11 cellular contexts compared by ENCODE assay signal in the genomic region with DNA sequence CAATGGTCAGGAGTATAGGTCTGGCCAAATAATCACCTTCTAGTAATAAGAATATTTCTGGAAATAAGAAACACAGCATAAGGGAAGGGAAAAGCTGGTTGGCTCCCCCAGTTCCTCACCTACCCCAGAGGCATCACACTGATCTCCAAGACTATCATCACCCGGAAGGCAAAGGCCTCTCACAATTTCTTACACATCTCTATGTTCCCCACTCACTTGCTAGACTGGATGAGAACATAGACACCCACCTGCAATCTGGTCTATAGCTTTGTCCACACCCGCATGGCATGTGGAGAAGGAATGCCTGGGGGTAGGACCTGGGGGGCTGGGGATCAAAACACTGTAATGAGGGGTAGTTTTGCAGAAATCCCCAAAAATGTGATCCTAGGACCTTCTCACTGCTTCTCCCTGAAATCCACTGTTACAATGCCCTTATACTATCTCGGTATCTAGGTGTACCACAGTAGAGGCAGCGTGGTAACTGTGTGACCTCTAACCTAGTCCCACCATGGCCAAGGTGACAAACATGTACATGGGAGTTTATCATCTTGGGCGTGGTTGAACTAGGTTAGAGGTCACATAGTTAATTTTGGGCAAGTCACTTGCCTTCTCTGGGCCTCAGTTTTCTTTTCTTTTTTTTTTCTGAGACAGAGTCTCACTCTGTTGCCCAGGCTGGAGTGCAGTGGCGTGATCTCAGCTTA. TPM values are rescaled to one million over a fixed set of nuclear protein-coding genes. Genes with fewer than 3 reads are reported as not detected.
DNase-seq lines count a peak whose midpoint lies in the region; ATAC-seq, FAIRE-seq and TF ChIP-seq lines count a peak whose summit lies in the region.
"Had no signal": no experiment of that assay in that cellular context is flagged by ENCODE, and none has a peak within 500 bp of the region (broad histone marks: within the 10 kb centered on the region; RNA-seq: fewer than 3 reads in every experiment).

No MANE protein-coding gene starts in this region.

- no peak for TF ChIP-seq CTCF in K562 (IDR thresholded peaks at IDR 0.05 in 2 of 3, conservative IDR thresholded peaks at IDR 0.05 in 1 of 3; ENCODE audit: insufficient read depth in 2 of 3, low read depth in 1 of 3, low read length in 3 of 3)
- no peak for TF ChIP-seq CTCF in sigmoid colon (IDR thresholded peaks at IDR 0.05)

- 34% methylated on average over 5 of the region's 6 CpGs for WGBS in K562 (ENCODE audit: insufficient coverage, low coverage, missing lambda C conversion rate)
- 75 to 80% methylated on average over 6 of the region's 6 CpGs for WGBS in sigmoid colon, 2 donors

- H3K27me3 ChIP-seq in K562 (ENCODE audit: control insufficient read depth in 2 of 2, insufficient read depth in 2 of 2, low read length in 2 of 2) (no peaks in the 10 kb centered on the region), sigmoid colon (no peaks in the 10 kb centered on the region)
- H3K27me3 ChIP-seq: breast epithelium had no signal

- H2AFZ ChIP-seq in K562 (ENCODE audit: low read depth, low read length): peak overlapping the region; percentile 67

- H3K4me1 ChIP-seq in K562 (replicated peaks in 1 of 2; ENCODE audit: control insufficient read depth in 2 of 2, insufficient read depth in 2 of 2, low read length in 2 of 2) (peaks cover 11 to 20% of the 10 kb centered on the region in 2 experiments), sigmoid colon (peaks cover 0 to 22% (median 15%) of the 10 kb centered on the region in 4 donors)
- H3K4me1 ChIP-seq: breast epithelium had no signal

- no peak for TF ChIP-seq EP300 in K562 (IDR thresholded peaks at IDR 0.05; ENCODE audit: low read length)
- no peak for TF ChIP-seq EP300 in sigmoid colon (IDR thresholded peaks at IDR 0.05)

- no peak for TF ChIP-seq RAD21 in K562 (CRISPR knock-in tag; conservative IDR thresholded peaks at IDR 0.05 in 1 of 2, IDR thresholded peaks at IDR 0.05 in 1 of 2)

- H3K4me2 ChIP-seq in K562 (ENCODE audit: insufficient read depth, low read length): no peak overlapping the region

- ATAC-seq in K562 (peak; percentile 11; the same call in 1 of the 3 replicates), HG03108 (IDR thresholded peaks at IDR 0.05; ENCODE audit: unreplicated experiment) (no peak), HG03280 (IDR thresholded peaks at IDR 0.05; ENCODE audit: unreplicated experiment) (no peak), GM18520 (IDR thresholded peaks at IDR 0.05; ENCODE audit: unreplicated experiment) (no peak)

- no TSS peak for BruUV-seq in K562 (replicated peaks; lab: Mats Ljungman, UMichigan)

- no peaks in the 10 kb centered on the region for H3K79me2 ChIP-seq in K562 (ENCODE audit: control insufficient read depth, insufficient read depth, low read length)

- H4K20me1 ChIP-seq in K562 (replicated peaks; ENCODE audit: control insufficient read depth, insufficient read depth, low read length): no peaks in the 10 kb centered on the region

- CTCF ChIA-PET in K562 (lab: Yijun Ruan, JAX; ENCODE audit: low intra/inter-chr PET ratio): interaction anchor here (1.1 to 4.2 kb wide), 3 partner anchors 75 to 844 kb away, joined by 4 to 48 read pairs (median 9); a partner anchor contains a TSS

- FAIRE-seq in K562 (lab: Jason Lieb, UNC): no peak
- FAIRE-seq: A204.1 had no signal

- H3K9me3 ChIP-seq in K562 (replicated peaks; ENCODE audit: control insufficient read depth, insufficient read depth, low read depth, low read length) (no peaks in the 10 kb centered on the region), sigmoid colon (no peaks in the 10 kb centered on the region)
- H3K9me3 ChIP-seq: breast epithelium had no signal

- no peak overlapping the region for H3K9ac ChIP-seq in K562 (ENCODE audit: insufficient read depth in 1 of 2, low read depth in 2 of 2, low read length in 2 of 2)

- no peaks in the 10 kb centered on the region for H3K36me3 ChIP-seq in K562 (ENCODE audit: control insufficient read depth, insufficient read depth, low read length)
- no peaks in the 10 kb centered on the region for H3K36me3 ChIP-seq in sigmoid colon
- H3K36me3 ChIP-seq: breast epithelium had no signal

- DNase-seq in SIG-M5 treated with dmso at 0.1 percent for 504 hours (lab: John Stamatoyannopoulos, UW; ENCODE audit: unreplicated experiment) (peak; percentile 44), SIG-M5 (lab: John Stamatoyannopoulos, UW) (no peak), NOMO-1 (lab: John Stamatoyannopoulos, UW; ENCODE audit: unreplicated experiment in 2 of 2) (peak; percentile 38 to 55), K562 (ENCODE audit: extremely low read depth in 1 of 4, low spot score in 3 of 4) (peak in 1 of 4 experiments; percentile 37), sigmoid colon (no peak)
- DNase-seq: NCI-H187 treated with DMSO at 0.1 percent for 48 hours had no signal

- in situ Hi-C loops in K562 (cut with MboI): loop anchor here (5.0 to 10.0 kb wide), 2 partner anchors 72 to 365 kb away; no protein-coding TSS in a partner anchor

- H3K27ac ChIP-seq in K562 (ENCODE audit: extremely low read depth, low read depth, low read length): no peak overlapping the region; the same call in 2 of the 3 replicates
- peak overlapping the region in 3 of 4 donors; percentile 7 to 67 (median 52) for H3K27ac ChIP-seq in sigmoid colon

- intact Hi-C loops in K562 (cut with micrococcal nuclease) (loop anchor here (1.0 to 5.0 kb wide), 8 partner anchors 22 to 577 kb away; a partner anchor contains a TSS), sigmoid colon (cut with DNase I) (loop anchor here (1.0 to 2.0 kb wide), 2 partner anchors 23 to 75 kb away; no protein-coding TSS in a partner anchor)

- POLR2A ChIA-PET in K562 (lab: Yijun Ruan, JAX): interaction anchor here (0.7 to 1.1 kb wide), 5 partner anchors 8 to 81 kb away, joined by 3 to 4 read pairs (median 3); no protein-coding TSS in a partner anchor

- H3K9me1 ChIP-seq in K562 (ENCODE audit: control insufficient read depth, insufficient read depth, low read length): no peaks in the 10 kb centered on the region

- TF ChIP-seq POLR2A in K562 (conservative IDR thresholded peaks at IDR 0.05) (no peak), sigmoid colon (IDR thresholded peaks at IDR 0.05) (no peak)

- no peak overlapping the region for H3K4me3 ChIP-seq in K562
- no peak overlapping the region for H3K4me3 ChIP-seq in sigmoid colon
- H3K4me3 ChIP-seq: breast epithelium had no signal

RNA-seq across cellular contexts. Expression of a gene that starts 29.5 kb away (rescaled TPM):
- total RNA-seq in K562 (2011; cell fraction: chromatin; rRNA removed; ENCODE audit: low replicate concordance): 7.2 and 22.0 TPM in 2 replicates
- 15.8 and 20.0 TPM in 2 replicates for total RNA-seq in K562 (2011; cell fraction: nucleolus; rRNA removed)
- 8.9 and 10.3 TPM in 2 replicates for total RNA-seq in K562 (2011; cell fraction: nucleoplasm; rRNA removed)
- total RNA-seq in K562 (2014; rRNA removed) (4.6 and 6.9 TPM in 2 replicates), K562 (2014; rRNA removed; fragmentation: Illumina TruSeq; extraction: Trizol) (1.2 and 2.1 TPM in 2 replicates), K562 (2015; rRNA removed; fragmentation: Illumina TruSeq; extraction: Trizol) (3.7 and 3.8 TPM in 2 replicates), K562 (2021) (13.0 and 13.8 TPM in 2 replicates), sigmoid colon (1 to 10 TPM; 4.4 to 7.5 (median 5.9) TPM)
- polyA plus RNA-seq in K562 (2011; rRNA removed) (2.2 and 7.1 TPM in 2 replicates), K562 (2014; fragmentation: Illumina TruSeq; extraction: Trizol) (5.4 and 8.9 TPM in 2 replicates), K562 (2014; fragmentation: Nextera tagmentation; extraction: Ambion mirVana) (under 1 TPM; 0.34 to 0.35 TPM), K562 (2014; rRNA removed) (4.6 and 6.4 TPM in 2 replicates), sigmoid colon (1 to 10 TPM in 2 of 3 donors, under 1 TPM in 1; 0.60 to 6.5 (median 3.7) TPM)
- polyA plus RNA-seq in K562 (2011; cell fraction: cytosol; rRNA removed): 2.7 and 5.0 TPM in 2 replicates
- polyA plus RNA-seq in K562 (2011; cell fraction: nucleus; rRNA removed): 5.4 and 8.2 TPM in 2 replicates
- polyA plus RNA-seq in K562 (2012): 16.4 and 25.4 TPM in 2 replicates
- 3.0 and 3.7 TPM in 2 replicates for polyA minus RNA-seq in K562 (2011; rRNA and poly(A)+ RNA removed)
- 5.2 and 6.3 TPM in 2 replicates for polyA minus RNA-seq in K562 (2011; cell fraction: cytosol; rRNA and poly(A)+ RNA removed)
- 2.1 and 4.6 TPM in 2 replicates for polyA minus RNA-seq in K562 (2011; cell fraction: nucleus; rRNA and poly(A)+ RNA removed)

RNA-seq across cellular contexts. Expression of a gene that starts 41.5 kb away (rescaled TPM):
- total RNA-seq in K562 (2011; cell fraction: chromatin; rRNA removed; ENCODE audit: low replicate concordance): 9.1 and 31.6 TPM in 2 replicates
- 6.2 and 7.5 TPM in 2 replicates for total RNA-seq in K562 (2011; cell fraction: nucleolus; rRNA removed)
- total RNA-seq in K562 (2011; cell fraction: nucleoplasm; rRNA removed): 11.7 and 16.8 TPM in 2 replicates
- total RNA-seq in K562 (2014; rRNA removed) (25.4 and 28.9 TPM in 2 replicates), K562 (2014; rRNA removed; fragmentation: Illumina TruSeq; extraction: Trizol) (52.8 and 56.1 TPM in 2 replicates), K562 (2015; rRNA removed; fragmentation: Illumina TruSeq; extraction: Trizol) (41.0 and 44.3 TPM in 2 replicates), K562 (2021) (33.3 and 37.0 TPM in 2 replicates), sigmoid colon (10 to 100 TPM in 1 of 4 donors, 1 to 10 TPM in 3; 6.5 to 10.9 (median 8.1) TPM)
- polyA plus RNA-seq in K562 (2011; rRNA removed) (25.7 and 38.6 TPM in 2 replicates), K562 (2014; fragmentation: Illumina TruSeq; extraction: Trizol) (31.9 and 39.7 TPM in 2 replicates), K562 (2014; fragmentation: Nextera tagmentation; extraction: Ambion mirVana) (10 to 100 TPM; 15.2 to 17.2 TPM), K562 (2014; rRNA removed) (26.5 and 28.3 TPM in 2 replicates), sigmoid colon (1 to 10 TPM; 4.8 to 8.2 (median 5.1) TPM)
- 6.1 and 11.0 TPM in 2 replicates for polyA plus RNA-seq in K562 (2011; cell fraction: cytosol; rRNA removed)
- polyA plus RNA-seq in K562 (2011; cell fraction: nucleus; rRNA removed): 5.6 and 8.1 TPM in 2 replicates
- 17.9 and 26.4 TPM in 2 replicates for polyA plus RNA-seq in K562 (2012)
- 48.5 and 48.9 TPM in 2 replicates for polyA minus RNA-seq in K562 (2011; rRNA and poly(A)+ RNA removed)
- 12.7 and 16.2 TPM in 2 replicates for polyA minus RNA-seq in K562 (2011; cell fraction: cytosol; rRNA and poly(A)+ RNA removed)
- polyA minus RNA-seq in K562 (2011; cell fraction: nucleus; rRNA and poly(A)+ RNA removed): 4.3 and 6.6 TPM in 2 replicates

RNA-seq across cellular contexts. Expression of a gene that starts 41.6 kb away (rescaled TPM):
- total RNA-seq in K562 (2011; cell fraction: chromatin; rRNA removed; ENCODE audit: low replicate concordance): 12.4 and 21.6 TPM in 2 replicates
- 5.2 and 8.3 TPM in 2 replicates for total RNA-seq in K562 (2011; cell fraction: nucleolus; rRNA removed)
- 10.3 and 12.6 TPM in 2 replicates for total RNA-seq in K562 (2011; cell fraction: nucleoplasm; rRNA removed)
- total RNA-seq in K562 (2014; rRNA removed): 10.9 and 13.0 TPM in 2 replicates
- total RNA-seq in K562 (2014; rRNA removed; fragmentation: Illumina TruSeq; extraction: Trizol): 20.9 and 23.9 TPM in 2 replicates
- total RNA-seq in K562 (2015; rRNA removed; fragmentation: Illumina TruSeq; extraction: Trizol): 19.3 and 19.6 TPM in 2 replicates
- 14.6 and 15.9 TPM in 2 replicates for total RNA-seq in K562 (2021)
- 11.6 and 16.7 TPM in 2 replicates for polyA plus RNA-seq in K562 (2011; rRNA removed)
- 6.0 and 10.4 TPM in 2 replicates for polyA plus RNA-seq in K562 (2011; cell fraction: cytosol; rRNA removed)
- 6.8 and 8.3 TPM in 2 replicates for polyA plus RNA-seq in K562 (2011; cell fraction: nucleus; rRNA removed)
- polyA plus RNA-seq in K562 (2012): 14.7 and 19.2 TPM in 2 replicates
- polyA plus RNA-seq in K562 (2014; fragmentation: Illumina TruSeq; extraction: Trizol): 21.9 and 22.2 TPM in 2 replicates
- 10 to 100 TPM; 21.6 to 34.5 TPM for polyA plus RNA-seq in K562 (2014; fragmentation: Nextera tagmentation; extraction: Ambion mirVana)
- 21.4 and 23.8 TPM in 2 replicates for polyA plus RNA-seq in K562 (2014; rRNA removed)
- polyA minus RNA-seq in K562 (2011; rRNA and poly(A)+ RNA removed): 16.8 and 17.7 TPM in 2 replicates
- polyA minus RNA-seq in K562 (2011; cell fraction: cytosol; rRNA and poly(A)+ RNA removed): 4.5 and 4.8 TPM in 2 replicates
- polyA minus RNA-seq in K562 (2011; cell fraction: nucleus; rRNA and poly(A)+ RNA removed): 2.6 and 3.2 TPM in 2 replicates
- total RNA-seq in sigmoid colon: 1 to 10 TPM; 2.9 to 7.2 (median 4.6) TPM
- 10 to 100 TPM in 1 of 3 donors, 1 to 10 TPM in 2; 6.2 to 11.4 (median 9.8) TPM for polyA plus RNA-seq in sigmoid colon

Comparison
In these comparisons a context has a peak if more than half of its experiments do, and no peak if none do; other contexts are left out.
1. DNase-seq: peak in SIG-M5 treated with dmso at 0.1 percent for 504 hours (single experiment) and NOMO-1 (2 of 2); none in SIG-M5 (single experiment) and sigmoid colon (single experiment).